Comparison of ENCODE assay signal across 14 cellular contexts in genomic region chr6:128554302-128554701, GRCh38. TPM values are rescaled to one million over a fixed set of nuclear protein-coding genes. Genes with fewer than 3 reads are reported as not detected.
A peak's percentile ranks its signal among the peaks of the same experiment; 100 is the strongest.
DNase-seq lines count a peak whose midpoint lies in the region; ATAC-seq and TF ChIP-seq lines count a peak whose summit lies in the region.
"Had no signal": no experiment of that assay in that cellular context is flagged by ENCODE, and none has a peak within 500 bp of the region (broad histone marks: within the 10 kb centered on the region; RNA-seq: fewer than 3 reads in every experiment).

No MANE protein-coding gene starts in this region.

- DNase-seq in AG09309 (ENCODE audit: low read depth) (no peak), dermis microvascular lymphatic vessel endothelial cell (ENCODE audit: low read depth in 2 of 2) (peak; percentile 9 to 41), lung microvascular endothelial cell (ENCODE audit: low read depth in 2 of 2) (peak; percentile 36 to 51)
- DNase-seq in stimulated activated naive B cell treated with anti-CD40 and anti-IgM and Interleukin-4, amounts not matched to agents 10 μg/mL and 1 μg/mL and 100 μg/mL, for 72 hours: no peak
- DNase-seq: activated CD4-positive, alpha-beta T cell treated with anti-CD3 and anti-CD28 coated beads for 4 hours; activated naive CD4-positive, alpha-beta T cell treated with Interleukin-2 at 50 U/mL for 16 hours; CD8-positive, alpha-beta T cell; NCI-H510A; stimulated activated CD4-positive, alpha-beta T cell treated with anti-CD3 and anti-CD28 coated beads, Interleukin-2, amount 100 ng/mL, for 24 hours had no signal

- H4K20me1 ChIP-seq in Loucy (ENCODE audit: insufficient read depth, low read length, poor library complexity, severe bottlenecking): no peaks in the 10 kb centered on the region

- H3K9me3 ChIP-seq in Loucy (ENCODE audit: insufficient read depth, low read depth, low read length): no peaks in the 10 kb centered on the region

- no peaks in the 10 kb centered on the region for H3K9me3 Mint-ChIP-seq in stimulated activated naive B cell treated with anti-CD40 and anti-IgM and Interleukin-4, amounts not matched to agents 10 μg/mL and 1 μg/mL and 100 μg/mL, for 72 hours
- H3K9me3 Mint-ChIP-seq: CD8-positive, alpha-beta T cell; natural killer cell treated with Interleukin-12 subunit alpha and Interleukin-12 subunit beta and Interleukin-15 and Interleukin-18, amount 100 ng/mL, for 72 hours had no signal

- no peak overlapping the region for H3K9ac ChIP-seq in Loucy (ENCODE audit: low read depth, low read length, poor library complexity, severe bottlenecking)

- no peaks in the 10 kb centered on the region for H3K27me3 ChIP-seq in Loucy (ENCODE audit: insufficient read depth, low read length, poor library complexity, severe bottlenecking)

- no peak for ATAC-seq in stimulated activated naive B cell treated with anti-CD40 and anti-IgM and Interleukin-4, amounts not matched to agents 10 μg/mL and 1 μg/mL and 100 μg/mL, for 72 hours (replicated peaks)
- ATAC-seq in HG02981 (IDR thresholded peaks at IDR 0.05; ENCODE audit: unreplicated experiment) (no peak), HG03342 (IDR thresholded peaks at IDR 0.05; ENCODE audit: unreplicated experiment) (no peak), HG03354 (IDR thresholded peaks at IDR 0.05; ENCODE audit: poor library complexity, severe bottlenecking, unreplicated experiment) (no peak)
- ATAC-seq: CD8-positive, alpha-beta T cell; natural killer cell treated with Interleukin-12 subunit alpha and Interleukin-12 subunit beta and Interleukin-15 and Interleukin-18, amount 100 ng/mL, for 72 hours had no signal

- H3K4me1 ChIP-seq in Loucy (ENCODE audit: insufficient read depth, low read length, poor library complexity, severe bottlenecking): no peaks in the 10 kb centered on the region

- no peaks in the 10 kb centered on the region for H3F3A ChIP-seq in Loucy (ENCODE audit: low read depth)

- no peaks in the 10 kb centered on the region for H3K79me2 ChIP-seq in Loucy (ENCODE audit: insufficient read depth, low read length)

- no peaks in the 10 kb centered on the region for H3K36me3 ChIP-seq in Loucy (ENCODE audit: insufficient read depth, low read length)

- no peak overlapping the region for H3K4me3 Mint-ChIP-seq in stimulated activated naive B cell treated with anti-CD40 and anti-IgM and Interleukin-4, amounts not matched to agents 10 μg/mL and 1 μg/mL and 100 μg/mL, for 72 hours
- H3K4me3 Mint-ChIP-seq: CD8-positive, alpha-beta T cell; natural killer cell treated with Interleukin-12 subunit alpha and Interleukin-12 subunit beta and Interleukin-15 and Interleukin-18, amount 100 ng/mL, for 72 hours had no signal

- H3K27me3 Mint-ChIP-seq in stimulated activated naive B cell treated with anti-CD40 and anti-IgM and Interleukin-4, amounts not matched to agents 10 μg/mL and 1 μg/mL and 100 μg/mL, for 72 hours: no peaks in the 10 kb centered on the region

- H3K4me3 ChIP-seq in AG09309 (ENCODE audit: control insufficient read depth, low read depth, low read length) (no peak overlapping the region), Loucy (ENCODE audit: low read length, poor library complexity, severe bottlenecking) (no peak overlapping the region)

- no peaks in the 10 kb centered on the region for H3K4me1 Mint-ChIP-seq in stimulated activated naive B cell treated with anti-CD40 and anti-IgM and Interleukin-4, amounts not matched to agents 10 μg/mL and 1 μg/mL and 100 μg/mL, for 72 hours

- H3K36me3 Mint-ChIP-seq in stimulated activated naive B cell treated with anti-CD40 and anti-IgM and Interleukin-4, amounts not matched to agents 10 μg/mL and 1 μg/mL and 100 μg/mL, for 72 hours: no peaks in the 10 kb centered on the region
- H3K36me3 Mint-ChIP-seq: CD8-positive, alpha-beta T cell; natural killer cell treated with Interleukin-12 subunit alpha and Interleukin-12 subunit beta and Interleukin-15 and Interleukin-18, amount 100 ng/mL, for 72 hours had no signal

- H3K4me2 ChIP-seq in Loucy (ENCODE audit: low read depth, low read length, poor library complexity, severe bottlenecking): no peak overlapping the region

- TF ChIP-seq CTCF in AG09309 (IDR thresholded peaks at IDR 0.05; ENCODE audit: control insufficient read depth, insufficient read depth, low read depth, low read length, missing control alignments): peak; percentile 23
- TF ChIP-seq CTCF in Loucy (conservative IDR thresholded peaks at IDR 0.05; ENCODE audit: low read length): peak; percentile 43

- no peak overlapping the region for H3K27ac Mint-ChIP-seq in stimulated activated naive B cell treated with anti-CD40 and anti-IgM and Interleukin-4, amounts not matched to agents 10 μg/mL and 1 μg/mL and 100 μg/mL, for 72 hours
- H3K27ac Mint-ChIP-seq: CD8-positive, alpha-beta T cell; natural killer cell treated with Interleukin-12 subunit alpha and Interleukin-12 subunit beta and Interleukin-15 and Interleukin-18, amount 100 ng/mL, for 72 hours had no signal

- no peaks in the 10 kb centered on the region for H3K9me2 ChIP-seq in Loucy (replicated peaks; ENCODE audit: low read depth, low read length)

- no peak overlapping the region for H2AFZ ChIP-seq in Loucy (ENCODE audit: low read length)

RNA-seq across cellular contexts. Expression of gene PTPRK, which starts 33.9 kb away (rescaled TPM):
- total RNA-seq in dermis microvascular lymphatic vessel endothelial cell: 87.4 and 118 TPM in 2 replicates
- total RNA-seq in lung microvascular endothelial cell: 68.0 and 78.6 TPM in 2 replicates

Comparison
In these comparisons a context has a peak if more than half of its experiments do, and no peak if none do; other contexts are left out.
1. DNase-seq: peak in dermis microvascular lymphatic vessel endothelial cell (2 of 2) and lung microvascular endothelial cell (2 of 2); none in AG09309 (single experiment) and stimulated activated naive B cell treated with anti-CD40 and anti-IgM and Interleukin-4, amounts not matched to agents 10 μg/mL and 1 μg/mL and 100 μg/mL, for 72 hours (single experiment).